In genomic region chr10:124143721-124144120, GRCh38 we compare ENCODE assay signal across 18 cellular contexts. TPM values are rescaled to one million over a fixed set of nuclear protein-coding genes. Genes with fewer than 3 reads are reported as not detected.
DNase-seq lines count a peak whose midpoint lies in the region; ATAC-seq and TF ChIP-seq lines count a peak whose summit lies in the region.
"Had no signal": no experiment of that assay in that cellular context is flagged by ENCODE, and none has a peak within 500 bp of the region (broad histone marks: within the 10 kb centered on the region; RNA-seq: fewer than 3 reads in every experiment).

No MANE protein-coding gene starts in this region.

- peak; percentile 75 for DNase-seq in NAMALWA (ENCODE audit: low spot score)
- DNase-seq in posterior vena cava (ENCODE audit: low spot score), result peak; percentile 31
- no peak for DNase-seq in middle frontal gyrus (ENCODE audit: extremely low spot score, low spot score)
- DNase-seq in medulla oblongata (ENCODE audit: extremely low spot score), result no peak
- no peak for DNase-seq in stimulated activated CD4-positive, alpha-beta T cell treated with anti-CD3 and anti-CD28 coated beads, Interleukin-15, amount 100 ng/mL, for 24 hours
- DNase-seq: AML-193; CD8-positive, alpha-beta memory T cell; COR-L47; DMS 273 treated with DMSO at 0.1 percent for 48 hours; DMS53; GM23248; HCEC 1CT; IMR-90 had no signal

- intact Hi-C loops in posterior vena cava (cut with DNase I), result no loop called here

- H3K4me1 ChIP-seq in BLaER1, result peaks cover 72% of the 10 kb centered on the region
- H3K4me1 ChIP-seq: A549 had no signal

- no peak for ATAC-seq in HG03025 (IDR thresholded peaks at IDR 0.05; ENCODE audit: low FRiP score, unreplicated experiment)
- ATAC-seq: A549 had no signal

- no peaks in the 10 kb centered on the region for H4K20me1 ChIP-seq in BLaER1

- H3K9ac ChIP-seq in BLaER1, result peak overlapping the region; percentile 43; the same call in 1 of the 2 replicates
- H3K9ac ChIP-seq: GM23248 had no signal

- peak overlapping the region; percentile 82 for H3K4me2 ChIP-seq in BLaER1
- H3K4me2 ChIP-seq: A549 had no signal

- H3K36me3 ChIP-seq in BLaER1, result peaks cover 4% of the 10 kb centered on the region; the same call in 1 of the 2 replicates

- peaks cover 24% of the 10 kb centered on the region for H3K9me3 ChIP-seq in BLaER1

- no peaks in the 10 kb centered on the region for H3K27me3 ChIP-seq in BLaER1

- H3K4me3 ChIP-seq in BLaER1, result no peak overlapping the region; the same call in 1 of the 2 replicates
- H3K4me3 ChIP-seq: A549, GM23248 had no signal

- H3K27ac ChIP-seq in BLaER1, result peak overlapping the region; percentile 83
- H3K27ac ChIP-seq: 22Rv1, A549, GM23248 had no signal

- peak; percentile 90 for TF ChIP-seq POLR2A in Raji (IDR thresholded peaks at IDR 0.05; ENCODE audit: insufficient read depth, low read depth, low read length)

RNA-seq across cellular contexts. Expression of gene CHST15, which starts 50.3 kb away (rescaled TPM):
- total RNA-seq in posterior vena cava, result 10 to 100 TPM; 25.8 to 30.1 TPM

Comparison
In these comparisons a context has a peak if more than half of its experiments do, and no peak if none do; other contexts are left out.
1. DNase-seq: peak in NAMALWA (single experiment) and posterior vena cava (single experiment); none in middle frontal gyrus (single experiment), medulla oblongata (single experiment) and stimulated activated CD4-positive, alpha-beta T cell treated with anti-CD3 and anti-CD28 coated beads, Interleukin-15, amount 100 ng/mL, for 24 hours (single experiment).